8 cellular contexts compared by ENCODE assay signal in genomic region chr13:50129923-50130685, GRCh38.
DNase-seq lines count a peak whose midpoint lies in the region; ATAC-seq and TF ChIP-seq lines count a peak whose summit lies in the region.

No MANE protein-coding gene starts in this region.

- no peak overlapping the region for H3K27ac ChIP-seq in HUES6 (ENCODE audit: low read depth, low read length)
- H3K27ac ChIP-seq in fibroblast of lung (ENCODE audit: insufficient read depth, low read length) = peak overlapping the region; percentile 67

- H4K20me1 ChIP-seq in fibroblast of lung (ENCODE audit: control insufficient read depth, extremely low read depth, insufficient read depth, low read length) = no peaks in the 10 kb centered on the region

- POLR2A ChIA-PET in activated CD8-positive, alpha-beta T cell treated with anti-CD3 and anti-CD28 coated beads for 36 hours (lab: Charles Lee) = interaction anchor here (0.6 to 1.3 kb wide), 6 partner anchors 8 to 133 kb away, joined by 3 to 9 read pairs (median 4); partner anchors contain the start of gene TRIM13

- no peak for ATAC-seq in activated CD8-positive, alpha-beta T cell treated with anti-CD3 and anti-CD28 coated beads for 36 hours
- ATAC-seq in HG03095 (IDR thresholded peaks at IDR 0.05; ENCODE audit: unreplicated experiment) = no peak
- no peak for ATAC-seq in GM18505 (IDR thresholded peaks at IDR 0.05; ENCODE audit: unreplicated experiment)

- H3K4me1 ChIP-seq in HUES6 (ENCODE audit: control insufficient read depth, insufficient read depth, low read length) (peaks cover 51% of the 10 kb centered on the region), fibroblast of lung (ENCODE audit: control insufficient read depth, extremely low read depth, insufficient read depth, low read length) (peaks cover 3% of the 10 kb centered on the region)

- TF ChIP-seq POLR2A in GM18505 (IDR thresholded peaks at IDR 0.05; ENCODE audit: borderline replicate concordance, extremely low read depth, insufficient read depth, insufficient read length) = no peak

- H3K9me3 Mint-ChIP-seq in activated CD8-positive, alpha-beta T cell treated with anti-CD3 and anti-CD28 coated beads for 36 hours = no peaks in the 10 kb centered on the region
- H3K9me3 Mint-ChIP-seq in neural crest cell = no peaks in the 10 kb centered on the region

- H3K79me2 ChIP-seq in fibroblast of lung (ENCODE audit: control insufficient read depth, insufficient read depth, low read length) = no peaks in the 10 kb centered on the region

- DNase-seq in ACHN (peak; percentile 37), fibroblast of lung (ENCODE audit: low read depth in 2 of 2) (peak; percentile 35 to 46), neural crest cell (ENCODE audit: low read depth, low spot score) (peak; percentile 28), T1000 (lab: John Stamatoyannopoulos, UW) (no peak)
- DNase-seq in activated CD8-positive, alpha-beta T cell treated with anti-CD3 and anti-CD28 coated beads for 36 hours = peak; percentile 40

- H3K4me3 Mint-ChIP-seq in activated CD8-positive, alpha-beta T cell treated with anti-CD3 and anti-CD28 coated beads for 36 hours = peak overlapping the region; percentile 67
- peak overlapping the region; percentile 89 for H3K4me3 Mint-ChIP-seq in neural crest cell

- H3K36me3 Mint-ChIP-seq in activated CD8-positive, alpha-beta T cell treated with anti-CD3 and anti-CD28 coated beads for 36 hours (ENCODE audit: low read depth) = peaks cover 7% of the 10 kb centered on the region
- H3K36me3 Mint-ChIP-seq in neural crest cell (ENCODE audit: low read depth) = peaks cover 6% of the 10 kb centered on the region

- in situ Hi-C loops in ACHN (cut with HindIII; ENCODE audit: low pct_ligation_motif_present, low pct_unique_long_range_greater_than_20kb, low sequenced_read_pairs) = no loop called here

- H3K9ac ChIP-seq in HUES6 (ENCODE audit: low read length) (no peak overlapping the region), fibroblast of lung (ENCODE audit: insufficient read depth, low read length) (peak overlapping the region; percentile 53)

- H3K4me2 ChIP-seq in fibroblast of lung (ENCODE audit: extremely low read depth, insufficient read depth, low read length) = peak overlapping the region; percentile 89

- peaks cover 61% of the 10 kb centered on the region for H3K27me3 Mint-ChIP-seq in activated CD8-positive, alpha-beta T cell treated with anti-CD3 and anti-CD28 coated beads for 36 hours
- peaks cover 93% of the 10 kb centered on the region for H3K27me3 Mint-ChIP-seq in neural crest cell (ENCODE audit: low read depth)

- intact Hi-C loops in activated CD8-positive, alpha-beta T cell treated with anti-CD3 and anti-CD28 coated beads for 36 hours (cut with micrococcal nuclease) = loop anchor here (5.0 to 10.0 kb wide), 2 partner anchors 107 to 235 kb away; no protein-coding TSS in a partner anchor

- peaks cover 52% of the 10 kb centered on the region for H3K4me1 Mint-ChIP-seq in activated CD8-positive, alpha-beta T cell treated with anti-CD3 and anti-CD28 coated beads for 36 hours (ENCODE audit: low read depth)
- H3K4me1 Mint-ChIP-seq in neural crest cell = peaks cover 68% of the 10 kb centered on the region

- no peak for TF ChIP-seq CTCF in activated CD8-positive, alpha-beta T cell treated with anti-CD3 and anti-CD28 coated beads for 36 hours (IDR thresholded peaks at IDR 0.05)
- TF ChIP-seq CTCF in fibroblast of lung (conservative IDR thresholded peaks at IDR 0.05 in 1 of 2, IDR thresholded peaks at IDR 0.05 in 1 of 2; ENCODE audit: low read depth in 1 of 2, low read length in 2 of 2) (no peak), neural crest cell (conservative IDR thresholded peaks at IDR 0.05) (no peak)

- H3K9me3 ChIP-seq in HUES6 (ENCODE audit: control insufficient read depth, insufficient read depth, low read depth, low read length) (no peaks in the 10 kb centered on the region), fibroblast of lung (ENCODE audit: control insufficient read depth, insufficient read depth, low read depth, low read length) (no peaks in the 10 kb centered on the region)

- H2AFZ ChIP-seq in fibroblast of lung (ENCODE audit: low read length) = peak overlapping the region; percentile 70

- H3K36me3 ChIP-seq in HUES6 (ENCODE audit: control insufficient read depth, insufficient read depth, low read length) (no peaks in the 10 kb centered on the region), fibroblast of lung (ENCODE audit: control insufficient read depth, insufficient read depth, low read length) (no peaks in the 10 kb centered on the region)

- H3K27ac Mint-ChIP-seq in activated CD8-positive, alpha-beta T cell treated with anti-CD3 and anti-CD28 coated beads for 36 hours = peak overlapping the region; percentile 25
- H3K27ac Mint-ChIP-seq in neural crest cell (ENCODE audit: unreplicated experiment) = no peak overlapping the region

- H3K27me3 ChIP-seq in HUES6 (ENCODE audit: control insufficient read depth, insufficient read depth, low read length) = peaks cover 96% of the 10 kb centered on the region
- H3K27me3 ChIP-seq in fibroblast of lung (ENCODE audit: control insufficient read depth, insufficient read depth, low read length) = peaks cover 4% of the 10 kb centered on the region

- H3K4me3 ChIP-seq in HUES6 (ENCODE audit: low read depth, low read length) = peak overlapping the region; percentile 55
- H3K4me3 ChIP-seq in fibroblast of lung (replicated peaks in 1 of 4; ENCODE audit: control extremely low read depth in 1 of 4, insufficient read depth in 1 of 4, low read depth in 3 of 4, low read length in 4 of 4) = peak overlapping the region; percentile 38 to 57 (median 52)

- CTCF ChIA-PET in activated CD8-positive, alpha-beta T cell treated with anti-CD3 and anti-CD28 coated beads for 36 hours (lab: Charles Lee) = interaction anchor here (1.2 to 8.2 kb wide), 2 partner anchors 15 to 48 kb away, joined by 4 to 82 read pairs; no protein-coding TSS in a partner anchor
